ENCODE assay signal across 14 cellular contexts in the genomic region with DNA sequence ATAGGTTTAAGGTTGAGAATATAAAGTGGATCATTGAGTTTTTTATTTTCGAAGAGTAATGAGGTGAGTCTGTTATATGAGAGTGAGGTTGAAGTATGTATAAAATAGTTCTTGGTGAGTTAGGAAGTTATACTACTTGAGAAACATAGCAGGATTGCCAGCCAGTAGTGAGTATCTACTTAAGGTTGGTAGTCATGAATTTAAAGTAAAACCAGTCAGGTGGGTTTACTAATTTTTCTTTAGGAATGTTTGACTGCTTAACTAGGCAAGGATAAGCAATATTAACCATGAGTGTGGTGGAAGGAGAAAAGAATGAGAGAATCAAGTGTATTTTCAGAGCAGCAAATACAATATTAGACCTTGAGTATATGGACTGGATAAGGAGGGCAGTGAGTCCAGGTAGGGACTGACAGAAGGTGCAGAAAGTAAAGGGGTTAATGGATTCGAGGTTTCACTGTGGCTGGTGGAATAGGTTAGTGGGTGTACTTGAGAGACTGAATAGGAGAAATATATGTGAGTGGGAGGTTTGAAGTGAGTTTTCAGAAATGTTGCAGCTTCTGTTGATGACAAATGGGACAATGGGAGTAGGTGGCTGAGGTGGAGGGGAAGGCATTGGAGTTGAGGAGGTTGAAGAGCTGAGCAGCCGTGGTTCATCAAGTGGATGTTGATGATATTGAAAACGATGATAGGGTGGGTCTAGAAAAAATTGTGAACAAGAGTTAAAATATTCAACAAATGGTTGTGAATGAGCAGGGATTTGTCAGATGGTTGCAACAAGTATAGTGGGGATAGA.
DNase-seq lines count a peak whose midpoint lies in the region; ATAC-seq and TF ChIP-seq lines count a peak whose summit lies in the region.
"Had no signal": no experiment of that assay in that cellular context is flagged by ENCODE, and none has a peak within 500 bp of the region (broad histone marks: within the 10 kb centered on the region; RNA-seq: fewer than 3 reads in every experiment).

No MANE protein-coding gene starts in this region.

- TF ChIP-seq CTCF in epithelial cell of esophagus (IDR thresholded peaks at IDR 0.05; ENCODE audit: insufficient read depth, low read depth, low read length, missing control alignments), result no peak

- no peaks in the 10 kb centered on the region for H3K36me3 ChIP-seq in SK-N-MC (ENCODE audit: insufficient read depth, low read length)
- H3K36me3 ChIP-seq: BE2C had no signal

- ATAC-seq in HG02642 (IDR thresholded peaks at IDR 0.05; ENCODE audit: poor library complexity, unreplicated experiment), result no peak
- ATAC-seq in GM18502 (IDR thresholded peaks at IDR 0.05; ENCODE audit: poor library complexity, unreplicated experiment), result no peak

- no peaks in the 10 kb centered on the region for H3K9me3 ChIP-seq in SK-N-MC (ENCODE audit: low read depth, low read length)
- H3K9me3 ChIP-seq: BE2C had no signal

- peak overlapping the region; percentile 21 for H3K9ac ChIP-seq in SK-N-MC (ENCODE audit: insufficient read length)
- H3K9ac ChIP-seq: GM23248 had no signal

- peak overlapping the region; percentile 63 for H3K4me3 ChIP-seq in SK-N-MC
- H3K4me3 ChIP-seq in epithelial cell of esophagus (ENCODE audit: low read length), result no peak overlapping the region
- H3K4me3 ChIP-seq: GM12878, GM23248 had no signal

- H3K27ac ChIP-seq in SK-N-MC, result peak overlapping the region; percentile 90; the same call in 1 of the 2 replicates
- H3K27ac ChIP-seq: GM23248 had no signal

- DNase-seq in Ammon's horn (ENCODE audit: low spot score) (peak; percentile 10), SK-N-MC (ENCODE audit: low read depth, low spot score) (no peak), epithelial cell of esophagus (ENCODE audit: low read depth) (peak; percentile 52), putamen (ENCODE audit: low spot score) (peak; percentile 58)
- no peak for DNase-seq in stimulated activated CD4-positive, alpha-beta T cell treated with anti-CD3 and anti-CD28 coated beads, Interleukin-4, amount 100 ng/mL, for 24 hours
- DNase-seq: 8988T; BE2C; CD4-positive, CD25-positive, alpha-beta regulatory T cell; CD8-positive, alpha-beta memory T cell; DND-41 had no signal

Comparison
In these comparisons a context has a peak if more than half of its experiments do, and no peak if none do; other contexts are left out.
1. DNase-seq: peak in Ammon's horn (single experiment), epithelial cell of esophagus (single experiment) and putamen (single experiment); none in SK-N-MC (single experiment) and stimulated activated CD4-positive, alpha-beta T cell treated with anti-CD3 and anti-CD28 coated beads, Interleukin-4, amount 100 ng/mL, for 24 hours (single experiment).